Comparison of ENCODE assay signal across 8 cellular contexts in the genomic region with DNA sequence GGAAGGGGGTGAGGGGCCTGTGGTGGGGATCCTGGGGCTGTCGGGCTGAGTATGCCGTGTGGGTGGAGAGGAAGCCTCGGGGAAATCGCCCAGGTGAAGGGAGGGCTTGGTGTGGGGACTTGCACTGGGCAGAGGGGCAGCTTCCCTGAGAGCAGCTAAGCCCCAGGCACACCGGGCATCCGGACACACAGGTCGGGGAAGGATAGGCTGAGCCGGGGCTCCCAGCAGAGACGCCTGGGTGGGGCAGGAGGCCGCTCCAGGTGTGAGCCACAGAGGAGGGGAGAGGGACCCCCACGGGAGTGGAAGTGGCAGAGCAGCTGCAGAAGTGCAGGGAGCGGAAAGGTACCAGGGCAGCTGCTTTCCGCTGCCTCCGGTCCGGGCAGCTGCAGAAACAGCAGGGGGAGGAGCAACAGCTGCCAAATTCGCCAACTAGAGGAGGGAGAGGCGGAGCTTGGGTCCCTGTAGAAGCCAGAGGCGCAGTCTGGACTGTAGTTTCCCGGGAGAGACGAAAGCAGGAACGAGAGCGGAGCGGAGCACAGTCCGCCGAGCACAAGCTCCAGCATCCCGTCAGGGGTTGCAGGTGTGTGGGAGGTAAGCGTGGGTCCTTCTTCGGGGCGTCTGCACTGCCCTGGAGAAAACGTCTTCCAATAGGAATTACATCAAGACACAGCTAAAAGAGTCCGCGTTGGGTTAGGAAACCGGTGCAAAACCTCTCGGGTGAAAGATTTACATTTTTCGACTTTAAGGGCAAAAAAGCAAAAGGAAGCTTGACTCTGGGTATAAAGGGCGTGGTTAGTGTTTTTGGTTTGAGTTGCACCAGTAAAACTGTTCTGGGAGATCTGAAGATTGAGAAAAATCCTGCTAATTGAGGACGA. TPM values are rescaled to one million over a fixed set of nuclear protein-coding genes. Genes with fewer than 3 reads are reported as not detected.
DNase-seq lines count a peak whose midpoint lies in the region; FAIRE-seq and TF ChIP-seq lines count a peak whose summit lies in the region.

A gene with protein sequence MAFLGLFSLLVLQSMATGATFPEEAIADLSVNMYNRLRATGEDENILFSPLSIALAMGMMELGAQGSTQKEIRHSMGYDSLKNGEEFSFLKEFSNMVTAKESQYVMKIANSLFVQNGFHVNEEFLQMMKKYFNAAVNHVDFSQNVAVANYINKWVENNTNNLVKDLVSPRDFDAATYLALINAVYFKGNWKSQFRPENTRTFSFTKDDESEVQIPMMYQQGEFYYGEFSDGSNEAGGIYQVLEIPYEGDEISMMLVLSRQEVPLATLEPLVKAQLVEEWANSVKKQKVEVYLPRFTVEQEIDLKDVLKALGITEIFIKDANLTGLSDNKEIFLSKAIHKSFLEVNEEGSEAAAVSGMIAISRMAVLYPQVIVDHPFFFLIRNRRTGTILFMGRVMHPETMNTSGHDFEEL (plus strand): TSS at position 489 of the 875 bp plus-strand sequence. CDS start 53,408 bp downstream, outside the sequence.

- no peak for TF ChIP-seq CTCF in foreskin fibroblast (IDR thresholded peaks at IDR 0.05; ENCODE audit: low read depth, low read length)
- TF ChIP-seq CTCF in neural crest cell (conservative IDR thresholded peaks at IDR 0.05) = no peak
- no peak for TF ChIP-seq CTCF in stomach (IDR thresholded peaks at IDR 0.05)

- H3K36me3 ChIP-seq in GM23248 (ENCODE audit: low read depth) = no peaks in the 10 kb centered on the region
- 0 out of 2 replicates have a peak, but pooled peaks cover 5% of the 10 kb centered on the region for H3K36me3 ChIP-seq in KOPT-K1 (ENCODE audit: insufficient read depth, low read length)
- no peaks in the 10 kb centered on the region for H3K36me3 ChIP-seq in stomach

- H3K4me3 Mint-ChIP-seq in neural crest cell = no peak within 1 kb of the TSS

- FAIRE-seq in RCC 7860 (lab: Jason Lieb, UNC) = peak; percentile 55

- in situ Hi-C loops in GM23248 (cut with MboI) = no loop called here

- H3F3A ChIP-seq in GM23248 (ENCODE audit: insufficient read depth) = no peaks in the 10 kb centered on the region; the same call in 1 of the 2 replicates

- DNase-seq in EH (ENCODE audit: low read depth) (peak; percentile 93), GM23248 (peak; percentile 97), RCC 7860 (ENCODE audit: low spot score) (peak; percentile 86), foreskin fibroblast (peak; percentile 89 to 96), neural crest cell (ENCODE audit: low read depth, low spot score) (peak; percentile 68), stomach (peak; percentile 93)
- peak; percentile 73 for DNase-seq in activated effector memory CD4-positive, alpha-beta T cell treated with Interleukin-2 at 50 U/mL for 16 hours

- TF ChIP-seq POLR2A in stomach (IDR thresholded peaks at IDR 0.05) = peak in 1 of 4 donors; percentile 53

- H3K9me3 ChIP-seq in GM23248 (ENCODE audit: low read depth) (no peaks in the 10 kb centered on the region), KOPT-K1 (ENCODE audit: insufficient read depth, low read length, poor library complexity, severe bottlenecking) (no peaks in the 10 kb centered on the region), stomach (no peaks in the 10 kb centered on the region)

- H3K79me2 ChIP-seq in GM23248 (ENCODE audit: insufficient read depth) = peaks cover 41% of the 10 kb centered on the region

- peak within 1 kb of the TSS; percentile 97 for H2AFZ ChIP-seq in GM23248

- no peak within 1 kb of the TSS for H3K27ac Mint-ChIP-seq in neural crest cell (ENCODE audit: unreplicated experiment)

- H3K4me3 ChIP-seq in GM23248 = peak within 1 kb of the TSS; percentile 98
- H3K4me3 ChIP-seq in foreskin fibroblast (ENCODE audit: low read depth in 1 of 2, low read length in 2 of 2) = peak within 1 kb of the TSS; percentile 89 to 96
- peak within 1 kb of the TSS; percentile 79 to 93 (median 83) for H3K4me3 ChIP-seq in stomach

- no peaks in the 10 kb centered on the region for H4K20me1 ChIP-seq in GM23248 (ENCODE audit: insufficient read depth)

- H3K4me1 ChIP-seq in GM23248 (ENCODE audit: insufficient read depth) (peaks cover 17% of the 10 kb centered on the region), stomach (peaks cover 19 to 51% (median 37%) of the 10 kb centered on the region in 4 donors)

- H3K4me2 ChIP-seq in GM23248 (ENCODE audit: unreplicated experiment) = peak within 1 kb of the TSS; percentile 98

- whole genome bisulfite sequencing in GM23248 (ENCODE audit: low coverage in 1 of 2, low lambda C conversion rate in 2 of 2, missing lambda C conversion rate in 2 of 2), 2 experiments = 0 to 2% methylated on average over 34 to 37 of the region's 37 CpGs
- 0 to 1% (median 1%) methylated on average over 34 to 37 of the region's 37 CpGs for WGBS in stomach, 5 donors

- H3K27me3 Mint-ChIP-seq in neural crest cell (ENCODE audit: low read depth) = peaks cover 3% of the 10 kb centered on the region

- TF ChIP-seq EP300 in stomach (IDR thresholded peaks at IDR 0.05) = no peak

- no peaks in the 10 kb centered on the region for H3K36me3 Mint-ChIP-seq in neural crest cell (ENCODE audit: low read depth)

- H3K9ac ChIP-seq in GM23248 = peak within 1 kb of the TSS; percentile 96

- intact Hi-C loops in stomach (cut with DNase I; ENCODE audit: low total_unique reads) = no loop called here

- H3K27me3 ChIP-seq in GM23248 (replicated peaks; ENCODE audit: insufficient read depth) (no peaks in the 10 kb centered on the region), stomach (no peaks in the 10 kb centered on the region)

- H3K9me3 Mint-ChIP-seq in neural crest cell = no peaks in the 10 kb centered on the region

- peaks cover 13% of the 10 kb centered on the region for H3K4me1 Mint-ChIP-seq in neural crest cell

- H3K27ac ChIP-seq in GM23248 (peak within 1 kb of the TSS; percentile 89), KOPT-K1 (ENCODE audit: low read depth, low read length, poor library complexity, severe bottlenecking) (peak within 1 kb of the TSS; percentile 88), stomach (peak within 1 kb of the TSS; percentile 87 to 97 (median 94))

- H3K9me2 ChIP-seq in GM23248 (ENCODE audit: insufficient read depth) = no peaks in the 10 kb centered on the region

RNA-seq across cellular contexts. Expression of the gene that starts here (rescaled TPM):
- total RNA-seq in GM23248 (2014; rRNA removed; shearing (Covaris generic)) = 7.3 and 25.3 TPM in 2 replicates
- 9.8 and 10.2 TPM in 2 replicates for polyA plus RNA-seq in GM23248 (2016; fragmentation: Nextera tagmentation; extraction: Ambion mirVana)
- total RNA-seq in neural crest cell = 1.0 TPM in 2 replicates
- total RNA-seq in stomach = 1 to 10 TPM in 2 of 5 donors, not detected in 3; 5.9 to 7.9 TPM
- 1 to 10 TPM; 6.2 to 8.6 (median 6.4) TPM for polyA plus RNA-seq in stomach

Comparison
In these comparisons a context has a peak if more than half of its experiments do, and no peak if none do; other contexts are left out.
1. Peak in every context shown above with its lines: DNase-seq, H3K4me3 ChIP-seq and H3K27ac ChIP-seq.